In genomic region chr16:3766177-3766576, GRCh38 we compare ENCODE assay signal across 19 cellular contexts.
"Had no signal": no experiment of that assay in that cellular context is flagged by ENCODE, and none has a peak within 500 bp of the region (broad histone marks: within the 10 kb centered on the region; RNA-seq: fewer than 3 reads in every experiment).

No MANE protein-coding gene starts in this region.

- ATAC-seq: heart right ventricle, left cardiac atrium, left colon, left lobe of liver, left lung, left ventricle myocardium superior, lower lobe of right lung, mucosa of descending colon had no signal

- H3K9me3 Mint-ChIP-seq: immature natural killer cell, mesothelial cell of epicardium had no signal

- H3K4me3 Mint-ChIP-seq: immature natural killer cell, mesothelial cell of epicardium had no signal

- DNase-seq: heart right ventricle, hippocampal formation, hypothalamus, immature natural killer cell, kidney, kidney glomerular epithelial cell, left cardiac atrium, left colon, left lung, left ventricle myocardium inferior, left ventricle myocardium superior, lower lobe of right lung, mammary epithelial cell, mesenchymal stem cell, mesendoderm, midbrain, mucosa of descending colon had no signal
